ENCODE assay signal across 13 cellular contexts in genomic region chr2:688504-689076, GRCh38. TPM values are rescaled to one million over a fixed set of nuclear protein-coding genes. Genes with fewer than 3 reads are reported as not detected.
DNase-seq lines count a peak whose midpoint lies in the region; ATAC-seq and TF ChIP-seq lines count a peak whose summit lies in the region.
"Had no signal": no experiment of that assay in that cellular context is flagged by ENCODE, and none has a peak within 500 bp of the region (broad histone marks: within the 10 kb centered on the region; RNA-seq: fewer than 3 reads in every experiment).

No MANE protein-coding gene starts in this region.

- H3K4me1 ChIP-seq in esophagus muscularis mucosa (no peaks in the 10 kb centered on the region), thoracic aorta (ENCODE audit: control insufficient read depth in 1 of 2, low read depth in 2 of 2) (peaks cover 11 to 21% of the 10 kb centered on the region in 2 donors), PC-3 (ENCODE audit: insufficient read depth, low read length) (peaks cover 4% of the 10 kb centered on the region; the same call in 1 of the 2 replicates), BE2C (no peaks in the 10 kb centered on the region)

- peak; percentile 53 for ATAC-seq in stimulated activated naive CD8-positive, alpha-beta T cell treated with anti-CD3 and anti-CD28 coated beads, Interleukin-15, amount 100 ng/mL, for 72 hours
- ATAC-seq in stimulated activated naive CD8-positive, alpha-beta T cell treated with anti-CD3 and anti-CD28 coated beads, Interleukin-15, Interleukin-2, amounts not matched to agents 100 U/mL and 50 U/mL, for 24 hours: no peak
- ATAC-seq in thoracic aorta (ENCODE audit: insufficient number of reproducible peaks, low FRiP score, low read depth) (no peak), PC-3 (no peak)
- ATAC-seq: GM23338 had no signal

- H2AFZ ChIP-seq in PC-3 (ENCODE audit: low read length): no peak overlapping the region
- H2AFZ ChIP-seq: GM23338 had no signal

- TF ChIP-seq CTCF in esophagus muscularis mucosa (IDR thresholded peaks at IDR 0.05) (no peak), thoracic aorta (IDR thresholded peaks at IDR 0.05) (no peak), PC-3 (conservative IDR thresholded peaks at IDR 0.05; ENCODE audit: low read depth, low read length) (no peak), BE2C (IDR thresholded peaks at IDR 0.05; ENCODE audit: low read depth, low read length) (no peak)

- BruUV-seq in PC-3 (replicated peaks; lab: Mats Ljungman, UMichigan): no TSS peak

- WGBS in esophagus muscularis mucosa: 79% methylated on average over 7 of the region's 7 CpGs

- H3F3A ChIP-seq in PC-3 (ENCODE audit: low read length, unreplicated experiment): no peaks in the 10 kb centered on the region

- H3K9ac ChIP-seq in PC-3 (ENCODE audit: low read length): no peak overlapping the region

- H3K27me3 ChIP-seq in esophagus muscularis mucosa (peaks cover 0 to 10% (median 0%) of the 10 kb centered on the region in 4 donors), thoracic aorta (replicated peaks; ENCODE audit: insufficient read depth) (no peaks in the 10 kb centered on the region), PC-3 (ENCODE audit: low read length) (no peaks in the 10 kb centered on the region), BE2C (no peaks in the 10 kb centered on the region)

- H4K20me1 ChIP-seq in PC-3 (ENCODE audit: low read length): no peaks in the 10 kb centered on the region

- POLR2A ChIA-PET in PC-3 (lab: Charles Lee; ENCODE audit: unreplicated experiment): no interaction called here

- intact Hi-C loops in esophagus muscularis mucosa (cut with DNase I): no loop called here
- intact Hi-C loops in PC-3 (cut with micrococcal nuclease): no loop called here

- CTCF ChIA-PET in PC-3 (lab: Charles Lee): no interaction called here

- H3K4me2 ChIP-seq in PC-3 (ENCODE audit: low read length): no peak overlapping the region
- H3K4me2 ChIP-seq: GM23338 had no signal

- no peak overlapping the region for H3K4me3 Mint-ChIP-seq in stimulated activated naive CD8-positive, alpha-beta T cell treated with anti-CD3 and anti-CD28 coated beads, Interleukin-15, amount 100 ng/mL, for 72 hours
- H3K4me3 Mint-ChIP-seq: B cell; CD8-positive, alpha-beta memory T cell; GM23338 had no signal

- H3K9me3 ChIP-seq in esophagus muscularis mucosa (peaks cover 0 to 3% (median 0%) of the 10 kb centered on the region in 4 donors), thoracic aorta (no peaks in the 10 kb centered on the region), PC-3 (ENCODE audit: low read length) (peaks cover 4% of the 10 kb centered on the region; the same call in 1 of the 2 replicates), BE2C (no peaks in the 10 kb centered on the region)

- H3K4me1 Mint-ChIP-seq in stimulated activated naive CD8-positive, alpha-beta T cell treated with anti-CD3 and anti-CD28 coated beads, Interleukin-15, amount 100 ng/mL, for 72 hours: peaks cover 17% of the 10 kb centered on the region
- H3K4me1 Mint-ChIP-seq: CD8-positive, alpha-beta memory T cell; GM23338 had no signal

- TF ChIP-seq EP300 in esophagus muscularis mucosa (IDR thresholded peaks at IDR 0.05): no peak

- H3K79me2 ChIP-seq in PC-3 (ENCODE audit: low read length): no peaks in the 10 kb centered on the region

- H3K27ac Mint-ChIP-seq in stimulated activated naive CD8-positive, alpha-beta T cell treated with anti-CD3 and anti-CD28 coated beads, Interleukin-15, amount 100 ng/mL, for 72 hours: peak overlapping the region in 1 of 2 donors; percentile 70
- H3K27ac Mint-ChIP-seq: B cell; CD8-positive, alpha-beta memory T cell; GM23338 had no signal

- H3K9me2 ChIP-seq in PC-3 (replicated peaks; ENCODE audit: low read length): no peaks in the 10 kb centered on the region

- H3K4me3 ChIP-seq in esophagus muscularis mucosa (no peak overlapping the region), thoracic aorta (peak overlapping the region; percentile 38), PC-3 (ENCODE audit: low read length) (no peak overlapping the region), BE2C (ENCODE audit: low read depth, low read length) (no peak overlapping the region)
- H3K4me3 ChIP-seq: GM23338 had no signal

- H3K9me3 Mint-ChIP-seq in stimulated activated naive CD8-positive, alpha-beta T cell treated with anti-CD3 and anti-CD28 coated beads, Interleukin-15, amount 100 ng/mL, for 72 hours: peaks cover 24 to 27% of the 10 kb centered on the region in 2 donors

- H3K27me3 Mint-ChIP-seq in stimulated activated naive CD8-positive, alpha-beta T cell treated with anti-CD3 and anti-CD28 coated beads, Interleukin-15, amount 100 ng/mL, for 72 hours: peaks cover 34% of the 10 kb centered on the region
- H3K27me3 Mint-ChIP-seq: B cell had no signal

- DNase-seq in stimulated activated naive CD8-positive, alpha-beta T cell treated with anti-CD3 and anti-CD28 coated beads, Interleukin-15, amount 100 ng/mL, for 72 hours: peak in 1 of 2 donors; percentile 38
- DNase-seq in stimulated activated naive CD8-positive, alpha-beta T cell treated with anti-CD3 and anti-CD28 coated beads, Interleukin-15, Interleukin-2, amounts not matched to agents 100 U/mL and 50 U/mL, for 24 hours: no peak
- DNase-seq in esophagus muscularis mucosa (ENCODE audit: extremely low spot score): peak; percentile 64
- DNase-seq in thoracic aorta (ENCODE audit: low spot score): no peak
- no peak for DNase-seq in PC-3
- DNase-seq in DMS153 treated with DMSO at 0.1 percent for 48 hours (lab: John Stamatoyannopoulos, UW; ENCODE audit: unreplicated experiment): no peak
- no peak for DNase-seq in BE2C
- DNase-seq in NCI-H1930 (lab: John Stamatoyannopoulos, UW): no peak
- DNase-seq: ACHN; CD8-positive, alpha-beta memory T cell; H7 had no signal

- H3K36me3 ChIP-seq in esophagus muscularis mucosa (no peaks in the 10 kb centered on the region), thoracic aorta (no peaks in the 10 kb centered on the region), PC-3 (ENCODE audit: low read depth, low read length) (no peaks in the 10 kb centered on the region), BE2C (no peaks in the 10 kb centered on the region)

- no peak for TF ChIP-seq POLR2A in esophagus muscularis mucosa (IDR thresholded peaks at IDR 0.05; ENCODE audit: low read depth)

- H3K27ac ChIP-seq in esophagus muscularis mucosa (replicated peaks in 1 of 4): no peak overlapping the region
- H3K27ac ChIP-seq in thoracic aorta: peak overlapping the region; percentile 54 to 61
- no peak overlapping the region for H3K27ac ChIP-seq in PC-3 (ENCODE audit: low read length)

RNA-seq across cellular contexts. Expression of gene TMEM18, which starts 11.4 kb away (rescaled TPM):
- total RNA-seq in esophagus muscularis mucosa (10 to 100 TPM in 2 of 4 donors, 1 to 10 TPM in 2; 8.7 to 27.3 (median 10.2) TPM), thoracic aorta (10 to 100 TPM in 1 of 2 donors, 1 to 10 TPM in 1; 3.1 to 14.8 TPM), PC-3 (2014; rRNA removed) (25.5 and 30.8 TPM in 2 replicates)
- polyA plus RNA-seq in BE2C (2012; ENCODE audit: insufficient read depth, insufficient read length, low read depth): 40.7 TPM

Comparison
In these comparisons a context has a peak if more than half of its experiments do, and no peak if none do; other contexts are left out.
1. H3K27ac ChIP-seq: peak in thoracic aorta (2 of 2); none in esophagus muscularis mucosa (0 of 4) and PC-3 (single experiment).